In genomic region chr1:166111430-166111829, GRCh38 we compare ENCODE assay signal across 9 cellular contexts.
"Had no signal": no experiment of that assay in that cellular context is flagged by ENCODE, and none has a peak within 500 bp of the region (broad histone marks: within the 10 kb centered on the region; RNA-seq: fewer than 3 reads in every experiment).

No MANE protein-coding gene starts in this region.

- H2AFZ ChIP-seq: GM23248 had no signal

- H3K9ac ChIP-seq: GM23248 had no signal

- H3K27ac Mint-ChIP-seq: HFFc6 had no signal

- H3K27ac ChIP-seq: GM23248, HL-60 had no signal

- FAIRE-seq: K562 had no signal

- ATAC-seq: HCT116, K562 had no signal

- H3K4me3 ChIP-seq: GM23248, HAP-1, K562 had no signal

- H3K36me3 ChIP-seq: HAP-1 had no signal

- H3K9me3 ChIP-seq: HAP-1 had no signal

- H3K4me3 Mint-ChIP-seq: HFFc6 had no signal

- H3K4me1 ChIP-seq: HAP-1 had no signal

- DNase-seq: GM23248, GOT3, H7, HFFc6, IMR-90 had no signal
